ENCODE assay signal across 1 cellular context in genomic region chr6:142530566-142530965, GRCh38.
TF ChIP-seq lines count a peak whose summit lies in the region.

No MANE protein-coding gene starts in this region.

TF ChIP-seq in K562, 482 proteins besides CTCF, POLR2A, EP300 and RAD21 (continued from another document):
- TF ChIP-seq, protein P1, sequence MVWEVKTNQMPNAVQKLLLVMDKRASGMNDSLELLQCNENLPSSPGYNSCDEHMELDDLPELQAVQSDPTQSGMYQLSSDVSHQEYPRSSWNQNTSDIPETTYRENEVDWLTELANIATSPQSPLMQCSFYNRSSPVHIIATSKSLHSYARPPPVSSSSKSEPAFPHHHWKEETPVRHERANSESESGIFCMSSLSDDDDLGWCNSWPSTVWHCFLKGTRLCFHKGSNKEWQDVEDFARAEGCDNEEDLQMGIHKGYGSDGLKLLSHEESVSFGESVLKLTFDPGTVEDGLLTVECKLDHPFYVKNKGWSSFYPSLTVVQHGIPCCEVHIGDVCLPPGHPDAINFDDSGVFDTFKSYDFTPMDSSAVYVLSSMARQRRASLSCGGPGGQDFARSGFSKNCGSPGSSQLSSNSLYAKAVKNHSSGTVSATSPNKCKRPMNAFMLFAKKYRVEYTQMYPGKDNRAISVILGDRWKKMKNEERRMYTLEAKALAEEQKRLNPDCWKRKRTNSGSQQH (CRISPR knock-in tag; IDR thresholded peaks at IDR 0.05), result no peak
- no peak for TF ChIP-seq FUS (optimal IDR thresholded peaks at IDR 0.05; ENCODE audit: low read depth, low read length)
TF ChIP-seq in K562: peak in this region for 2.
